In the genomic region with DNA sequence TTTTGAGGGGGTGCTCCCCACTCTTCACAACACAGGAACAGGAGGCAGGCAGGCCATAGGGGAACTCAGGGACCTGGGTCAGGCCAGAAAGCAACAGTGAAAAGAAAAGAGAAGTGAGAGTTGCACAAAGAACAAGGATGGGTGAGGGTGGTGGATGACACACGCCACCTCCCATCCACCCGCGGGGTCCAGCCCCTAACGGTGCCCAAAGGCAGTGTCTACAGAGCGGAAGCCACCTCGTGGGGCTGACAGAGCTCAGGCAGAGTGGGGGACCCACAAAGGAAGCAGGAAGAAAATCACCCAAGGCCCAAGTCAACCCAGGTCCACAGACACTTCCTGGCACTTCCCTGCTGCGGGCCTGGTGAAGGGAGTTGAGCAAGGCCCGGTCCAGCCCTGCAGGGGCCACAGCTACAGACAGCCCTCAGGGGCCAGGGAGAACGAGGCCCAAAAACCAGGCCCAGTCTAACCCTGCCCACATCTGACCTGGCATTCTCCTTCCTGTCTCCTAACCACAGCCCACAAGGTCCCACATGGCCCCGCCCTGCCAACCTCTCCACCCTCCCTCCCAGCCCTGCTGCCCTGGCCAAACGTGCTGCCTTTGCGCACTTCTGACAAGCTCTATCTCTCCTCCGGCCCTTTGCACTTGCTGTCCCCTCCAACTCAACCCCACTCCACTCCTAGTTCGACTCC, we compare ENCODE assay signal across 8 cellular contexts. TPM values are rescaled to one million over a fixed set of nuclear protein-coding genes. Genes with fewer than 3 reads are reported as not detected.
A peak's percentile ranks its signal among the peaks of the same experiment; 100 is the strongest.
DNase-seq lines count a peak whose midpoint lies in the region; ATAC-seq and TF ChIP-seq lines count a peak whose summit lies in the region.

No MANE protein-coding gene starts in this region.

- H3K9me3 Mint-ChIP-seq in activated CD4-positive, alpha-beta memory T cell treated with anti-CD3 and anti-CD28 coated beads for 36 hours: peaks cover under 1% of the 10 kb centered on the region

- ATAC-seq in GM21717 (IDR thresholded peaks at IDR 0.05; ENCODE audit: unreplicated experiment): peak; percentile 89

- H4K20me1 ChIP-seq in KMS-11 (ENCODE audit: insufficient read depth): peaks cover 32% of the 10 kb centered on the region

- DNase-seq in GM12864 (ENCODE audit: low read depth): peak; percentile 85
- DNase-seq in activated CD4-positive, alpha-beta memory T cell treated with anti-CD3 and anti-CD28 coated beads for 36 hours: peak; percentile 85
- DNase-seq in cardiac septum (ENCODE audit: low spot score): peak; percentile 87
- peak; percentile 29 for DNase-seq in stimulated activated CD8-positive, alpha-beta memory T cell treated with anti-CD3 and anti-CD28 coated beads, Interleukin-15, amount 100 ng/mL, for 24 hours (ENCODE audit: low read depth)
- no peak for DNase-seq in D341Med (ENCODE audit: low spot score)
- DNase-seq in NCI-H1436 treated with DMSO at 0.1 percent for 48 hours (lab: John Stamatoyannopoulos, UW): no peak

- peak overlapping the region; percentile 90 for H3K27ac Mint-ChIP-seq in activated CD4-positive, alpha-beta memory T cell treated with anti-CD3 and anti-CD28 coated beads for 36 hours

- no peak overlapping the region; the same call in 1 of the 2 replicates for H3K27ac ChIP-seq in KMS-11

- H3K36me3 Mint-ChIP-seq in activated CD4-positive, alpha-beta memory T cell treated with anti-CD3 and anti-CD28 coated beads for 36 hours: peaks cover 32% of the 10 kb centered on the region

- peaks cover 90% of the 10 kb centered on the region for H3K79me2 ChIP-seq in KMS-11 (ENCODE audit: insufficient read depth, low read depth)

- peak overlapping the region; percentile 67 for H3K4me3 Mint-ChIP-seq in activated CD4-positive, alpha-beta memory T cell treated with anti-CD3 and anti-CD28 coated beads for 36 hours

- CTCF ChIA-PET in activated CD4-positive, alpha-beta memory T cell treated with anti-CD3 and anti-CD28 coated beads for 36 hours (lab: Charles Lee): interaction anchor here (1.0 to 8.4 kb wide), 4 partner anchors 23 to 68 kb away, joined by 3 to 105 read pairs (median 5); no protein-coding TSS in a partner anchor

- H3K27me3 Mint-ChIP-seq in activated CD4-positive, alpha-beta memory T cell treated with anti-CD3 and anti-CD28 coated beads for 36 hours: no peaks in the 10 kb centered on the region

- peaks cover 56% of the 10 kb centered on the region for H3K4me1 ChIP-seq in KMS-11 (ENCODE audit: low read depth, poor library complexity, severe bottlenecking)

- POLR2A ChIA-PET in activated CD4-positive, alpha-beta memory T cell treated with anti-CD3 and anti-CD28 coated beads for 36 hours (lab: Charles Lee): interaction anchor here (0.6 to 2.2 kb wide), 4 partner anchors 10 to 65 kb away, joined by 3 to 8 read pairs (median 3); no protein-coding TSS in a partner anchor

- intact Hi-C loops in activated CD4-positive, alpha-beta memory T cell treated with anti-CD3 and anti-CD28 coated beads for 36 hours (cut with micrococcal nuclease): loop anchor here (1.0 kb wide), 4 partner anchors 14 to 711 kb away; a partner anchor contains a TSS
- intact Hi-C loops in cardiac septum (cut with DNase I): no loop called here

- no peaks in the 10 kb centered on the region for H3K36me3 ChIP-seq in KMS-11 (ENCODE audit: insufficient read depth)

- H2AFZ ChIP-seq in KMS-11 (ENCODE audit: low read depth): no peak overlapping the region

- peaks cover 54% of the 10 kb centered on the region for H3K4me1 Mint-ChIP-seq in activated CD4-positive, alpha-beta memory T cell treated with anti-CD3 and anti-CD28 coated beads for 36 hours (ENCODE audit: low read depth)

- H3K4me2 ChIP-seq in KMS-11: peak overlapping the region; percentile 45

- TF ChIP-seq CTCF in GM12864 (IDR thresholded peaks at IDR 0.05; ENCODE audit: low read depth, low read length, missing control alignments) (no peak), KMS-11 (conservative IDR thresholded peaks at IDR 0.05; ENCODE audit: low read depth, low read length) (no peak)

- no peaks in the 10 kb centered on the region for H3K27me3 ChIP-seq in KMS-11 (ENCODE audit: insufficient read depth, low read depth)

- no peak overlapping the region for H3K9ac ChIP-seq in KMS-11

- H3K4me3 ChIP-seq in GM12864 (ENCODE audit: low read depth, low read length) (peak overlapping the region; percentile 50), KMS-11 (IDR thresholded peaks at IDR 0.05; ENCODE audit: insufficient read depth, low read depth, low read length) (no peak overlapping the region)

RNA-seq across cellular contexts. Expression of a gene that starts 5.9 kb away (rescaled TPM):
- 100 to 1,000 TPM; 140 to 144 TPM for total RNA-seq in activated CD4-positive, alpha-beta memory T cell treated with anti-CD3 and anti-CD28 coated beads for 36 hours
- total RNA-seq in cardiac septum: 2.6 TPM

Comparison
In these comparisons a context has a peak if more than half of its experiments do, and no peak if none do; other contexts are left out.
1. DNase-seq: peak in GM12864 (single experiment), activated CD4-positive, alpha-beta memory T cell treated with anti-CD3 and anti-CD28 coated beads for 36 hours (single experiment), cardiac septum (single experiment) and stimulated activated CD8-positive, alpha-beta memory T cell treated with anti-CD3 and anti-CD28 coated beads, Interleukin-15, amount 100 ng/mL, for 24 hours (single experiment); none in D341Med (single experiment) and NCI-H1436 treated with DMSO at 0.1 percent for 48 hours (single experiment).
2. RNA of a gene that starts 5.9 kb away (total RNA-seq): 140 to 144 TPM in activated CD4-positive, alpha-beta memory T cell treated with anti-CD3 and anti-CD28 coated beads for 36 hours; 2.6 TPM in cardiac septum (single experiment); every median in the first group is over 10 times any median in the second.